In the genomic region with DNA sequence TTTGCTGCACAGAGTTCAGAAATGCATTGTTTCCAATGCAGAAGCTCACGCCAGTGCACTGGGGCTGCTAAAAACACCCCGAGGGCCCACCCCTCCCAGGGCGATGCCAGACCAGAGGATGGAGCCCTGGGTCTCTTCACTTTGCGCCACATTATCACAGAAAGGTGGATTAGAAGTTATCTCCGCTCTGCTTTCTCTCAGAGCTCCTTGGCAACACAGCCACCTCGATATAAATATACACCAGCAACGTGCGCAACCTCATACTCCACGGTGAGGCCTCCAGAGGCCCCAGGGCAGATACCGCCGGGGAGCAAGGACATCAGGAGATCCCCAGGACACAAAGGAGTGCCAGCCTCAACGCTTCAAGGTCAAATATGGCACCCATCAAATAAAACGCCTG, we compare ENCODE assay signal across 24 cellular contexts.
DNase-seq lines count a peak whose midpoint lies in the region; ATAC-seq and TF ChIP-seq lines count a peak whose summit lies in the region.
"Had no signal": no experiment of that assay in that cellular context is flagged by ENCODE, and none has a peak within 500 bp of the region (broad histone marks: within the 10 kb centered on the region; RNA-seq: fewer than 3 reads in every experiment).

No MANE protein-coding gene starts in this region.

- BruUV-seq in A673 (replicated peaks; lab: Mats Ljungman, UMichigan) = no TSS peak

- TF ChIP-seq CTCF in coronary artery (IDR thresholded peaks at IDR 0.05) (no peak), heart left ventricle (IDR thresholded peaks at IDR 0.05) (no peak), A673 (conservative IDR thresholded peaks at IDR 0.05; ENCODE audit: low read depth, low read length) (no peak)

- no peak overlapping the region for H3K4me3 ChIP-seq in coronary artery
- peak overlapping the region in 1 of 12 donors; percentile 1 for H3K4me3 ChIP-seq in heart left ventricle
- no peak overlapping the region for H3K4me3 ChIP-seq in right cardiac atrium (ENCODE audit: low read length)
- no peak overlapping the region for H3K4me3 ChIP-seq in A673 (ENCODE audit: low read depth, low read length, poor library complexity, severe bottlenecking)
- H3K4me3 ChIP-seq: A549, MG63, PC-9 had no signal

- peak; percentile 46 for DNase-seq in coronary artery (ENCODE audit: low spot score)
- DNase-seq in heart left ventricle = peak; percentile 65 to 89 (median 75)
- peak; percentile 51 to 79 (median 77) for DNase-seq in right cardiac atrium
- DNase-seq in mucosa of gallbladder (ENCODE audit: low spot score) = peak; percentile 13
- DNase-seq in activated CD4-positive, alpha-beta T cell treated with anti-CD3 and anti-CD28 coated beads for 48 hours = no peak
- DNase-seq in activated CD4-positive, alpha-beta T cell treated with anti-CD3 and anti-CD28 coated beads for 4 hours = no peak
- no peak for DNase-seq in A673 (ENCODE audit: low spot score)
- DNase-seq: CD8-positive, alpha-beta memory T cell; DMS 273 treated with DMSO at 0.1 percent for 48 hours; DMS79; EL; GF-D8; IMR-90; KG1; MG63; NCI-H1694; NCI-H2029 treated with DMSO at 0.1 percent for 48 hours; NCI-H446 treated with DMSO at 0.1 percent for 48 hours; NCI-H526; NCI-H82; PC-9; SHP77 had no signal

- POLR2A ChIA-PET in A673 (lab: Charles Lee; ENCODE audit: low non-redundant PET) = no interaction called here

- CTCF ChIA-PET in A673 (lab: Charles Lee) = no interaction called here

- H3K36me3 ChIP-seq in heart left ventricle (no peaks in the 10 kb centered on the region), A673 (ENCODE audit: insufficient read depth, low read length, poor library complexity, severe bottlenecking) (no peaks in the 10 kb centered on the region)
- H3K36me3 ChIP-seq: MG63 had no signal

- H3K9me3 ChIP-seq in heart left ventricle = peaks cover 0 to 4% (median 0%) of the 10 kb centered on the region in 12 donors
- H3K9me3 ChIP-seq in right cardiac atrium (ENCODE audit: control insufficient read depth, low read length) = no peaks in the 10 kb centered on the region
- H3K9me3 ChIP-seq in A673 (ENCODE audit: low read depth, low read length, poor library complexity, severe bottlenecking) = no peaks in the 10 kb centered on the region
- H3K9me3 ChIP-seq: A549, MG63 had no signal

- no peak for TF ChIP-seq POLR2A in heart left ventricle (IDR thresholded peaks at IDR 0.05)

- intact Hi-C loops in heart left ventricle (cut with DNase I) = loop anchor here in 7 of 10 donors (2.0 to 10.0 kb wide), 6 partner anchors 42 to 123 kb away; a partner anchor contains a TSS
- intact Hi-C loops in right cardiac atrium (cut with DNase I) = loop anchor here in 2 of 4 donors (10.0 kb wide), 2 partner anchors 90 to 110 kb away; no protein-coding TSS in a partner anchor
- intact Hi-C loops in A673 (cut with micrococcal nuclease; ENCODE audit: unreplicated experiment) = no loop called here

- ATAC-seq in heart left ventricle (peak; percentile 94 to 96 (median 95)), right cardiac atrium (peak; percentile 89)
- ATAC-seq: A549, HCT116 had no signal

- no peak overlapping the region for H3K27ac ChIP-seq in coronary artery
- H3K27ac ChIP-seq in heart left ventricle = peak overlapping the region; percentile 49 to 92 (median 67)
- H3K27ac ChIP-seq in right cardiac atrium (ENCODE audit: low read length) = peak overlapping the region; percentile 61
- no peak overlapping the region for H3K27ac ChIP-seq in A673 (ENCODE audit: low read depth, low read length, poor library complexity, severe bottlenecking)
- H3K27ac ChIP-seq: A549, PC-9 had no signal

- H3K4me1 ChIP-seq in heart left ventricle (peaks cover 0 to 25% (median 4%) of the 10 kb centered on the region in 12 donors), right cardiac atrium (ENCODE audit: control insufficient read depth, insufficient read depth, low read length) (no peaks in the 10 kb centered on the region), A673 (ENCODE audit: insufficient read depth, low read length, poor library complexity, severe bottlenecking) (no peaks in the 10 kb centered on the region)
- H3K4me1 ChIP-seq: A549 had no signal

- WGBS in heart left ventricle, 4 donors = 37 to 47% (median 40%) methylated on average over 13 of the region's 13 CpGs
- 49% methylated on average over 13 of the region's 13 CpGs for WGBS in right cardiac atrium

- no peaks in the 10 kb centered on the region for H3K27me3 ChIP-seq in heart left ventricle
- H3K27me3 ChIP-seq in right cardiac atrium (ENCODE audit: control insufficient read depth, insufficient read depth) = no peaks in the 10 kb centered on the region
- H3K27me3 ChIP-seq in A673 (replicated peaks; ENCODE audit: insufficient read depth, low read depth, low read length, poor library complexity) = peaks cover 4% of the 10 kb centered on the region
- H3K27me3 ChIP-seq: MG63 had no signal

Comparison
In these comparisons a context has a peak if more than half of its experiments do, and no peak if none do; other contexts are left out.
1. DNase-seq: peak in coronary artery (single experiment), heart left ventricle (5 of 5), right cardiac atrium (3 of 3) and mucosa of gallbladder (single experiment); none in activated CD4-positive, alpha-beta T cell treated with anti-CD3 and anti-CD28 coated beads for 48 hours (single experiment), activated CD4-positive, alpha-beta T cell treated with anti-CD3 and anti-CD28 coated beads for 4 hours (0 of 2) and A673 (single experiment).
2. H3K27ac ChIP-seq: peak in heart left ventricle (12 of 12) and right cardiac atrium (single experiment); none in coronary artery (0 of 2) and A673 (single experiment).